8 cellular contexts compared by ENCODE assay signal in the genomic region with DNA sequence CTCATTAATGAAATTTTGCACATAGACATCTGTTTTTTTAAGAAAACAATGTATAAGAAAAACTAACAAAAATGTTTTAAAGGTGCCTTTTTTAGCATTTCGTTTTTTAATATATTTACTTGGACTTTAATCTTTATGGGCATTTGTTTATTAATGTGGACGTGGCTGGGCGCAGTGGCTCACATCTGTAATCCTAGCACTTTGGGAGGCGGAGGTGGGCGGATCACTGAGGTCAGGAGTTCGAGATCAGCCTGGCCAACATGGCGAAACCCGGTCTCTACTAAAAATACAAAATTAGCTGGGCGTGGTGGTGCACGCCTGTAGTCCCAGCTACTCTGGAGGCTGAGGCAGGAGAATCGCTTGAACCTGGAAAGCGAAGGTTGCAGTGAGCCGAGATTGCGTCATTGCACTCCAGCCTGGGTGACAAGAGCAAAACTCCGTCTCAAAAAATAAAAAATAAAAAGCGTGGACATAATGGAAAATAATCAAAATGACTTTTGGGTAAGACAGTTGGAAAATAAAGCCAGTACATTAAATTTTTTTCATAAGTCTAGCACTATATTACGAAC. TPM values are rescaled to one million over a fixed set of nuclear protein-coding genes. Genes with fewer than 3 reads are reported as not detected.
DNase-seq lines count a peak whose midpoint lies in the region; ATAC-seq and TF ChIP-seq lines count a peak whose summit lies in the region.
"Not testable (repeated sequence)": the region's sequence is repeated elsewhere in the genome, so short reads cannot be mapped to it uniquely, and the experiment has no call there.

No MANE protein-coding gene starts in this region.

- POLR2A ChIA-PET in naive thymus-derived CD4-positive, alpha-beta T cell (lab: Charles Lee), result not testable (repeated sequence)

- H3K4me3 ChIP-seq in BE2C (ENCODE audit: low read depth, low read length), result peak overlapping the region; percentile 87
- H3K4me3 ChIP-seq in SJSA1, result peak overlapping the region; percentile 75
- H3K4me3 ChIP-seq in heart right ventricle, result peak overlapping the region in 7 of 10 donors; percentile 69 to 95 (median 79)
- H3K4me3 ChIP-seq in naive thymus-derived CD4-positive, alpha-beta T cell (ENCODE audit: low read length), result peak overlapping the region; percentile 91

- peaks cover 11% of the 10 kb centered on the region for H3K36me3 Mint-ChIP-seq in HFFc6 (ENCODE audit: low read depth)
- peaks cover 25% of the 10 kb centered on the region for H3K36me3 Mint-ChIP-seq in activated T-helper 2 cell treated with anti-CD3 and anti-CD28 coated beads, Interferon-gamma antibody, Interleukin-2, Interleukin-4, amounts not matched to agents 10 μg/mL and 5 μg/mL and 100 μg/mL, durations not matched to agents 14 hours and 24 hours and 36 hours (ENCODE audit: low read depth)
- peaks cover 35% of the 10 kb centered on the region for H3K36me3 Mint-ChIP-seq in dendritic cell treated with granulocyte-macrophage colony-stimulating factor and Interleukin-4, amounts not matched to agents 40 ng/mL and 50 ng/mL, for 4 days (ENCODE audit: low read depth)
- H3K36me3 Mint-ChIP-seq in naive thymus-derived CD4-positive, alpha-beta T cell, result not testable (repeated sequence)
- peaks cover 40% of the 10 kb centered on the region for H3K36me3 Mint-ChIP-seq in stimulated activated effector memory CD8-positive, alpha-beta T cell treated with anti-CD3 and anti-CD28 coated beads, Interleukin-12 subunit alpha, Interleukin-12 subunit beta, amount 100 ng/mL, for 72 hours

- H3K9me3 Mint-ChIP-seq in HFFc6; activated T-helper 2 cell treated with anti-CD3 and anti-CD28 coated beads, Interferon-gamma antibody, Interleukin-2, Interleukin-4, amounts not matched to agents 10 μg/mL and 5 μg/mL and 100 μg/mL, durations not matched to agents 14 hours and 24 hours and 36 hours; dendritic cell treated with granulocyte-macrophage colony-stimulating factor and Interleukin-4, amounts not matched to agents 40 ng/mL and 50 ng/mL, for 4 days; naive thymus-derived CD4-positive, alpha-beta T cell; stimulated activated effector memory CD8-positive, alpha-beta T cell treated with anti-CD3 and anti-CD28 coated beads, Interleukin-12 subunit alpha, Interleukin-12 subunit beta, amount 100 ng/mL, for 72 hours: not testable (repeated sequence)

- ATAC-seq in heart right ventricle; naive thymus-derived CD4-positive, alpha-beta T cell; stimulated activated effector memory CD8-positive, alpha-beta T cell treated with anti-CD3 and anti-CD28 coated beads, Interleukin-12 subunit alpha, Interleukin-12 subunit beta, amount 100 ng/mL, for 72 hours: not testable (repeated sequence)

- H3K4me1 Mint-ChIP-seq in HFFc6 (ENCODE audit: low read depth), result peaks cover 31% of the 10 kb centered on the region
- H3K4me1 Mint-ChIP-seq in activated T-helper 2 cell treated with anti-CD3 and anti-CD28 coated beads, Interferon-gamma antibody, Interleukin-2, Interleukin-4, amounts not matched to agents 10 μg/mL and 5 μg/mL and 100 μg/mL, durations not matched to agents 14 hours and 24 hours and 36 hours (ENCODE audit: low read depth), result peaks cover 21% of the 10 kb centered on the region
- peaks cover 38% of the 10 kb centered on the region for H3K4me1 Mint-ChIP-seq in dendritic cell treated with granulocyte-macrophage colony-stimulating factor and Interleukin-4, amounts not matched to agents 40 ng/mL and 50 ng/mL, for 4 days (ENCODE audit: low read depth)
- peaks cover 34 to 72% (median 45%) of the 10 kb centered on the region in 7 donors for H3K4me1 Mint-ChIP-seq in naive thymus-derived CD4-positive, alpha-beta T cell
- peaks cover 32% of the 10 kb centered on the region for H3K4me1 Mint-ChIP-seq in stimulated activated effector memory CD8-positive, alpha-beta T cell treated with anti-CD3 and anti-CD28 coated beads, Interleukin-12 subunit alpha, Interleukin-12 subunit beta, amount 100 ng/mL, for 72 hours

- H3K27ac Mint-ChIP-seq in HFFc6; stimulated activated effector memory CD8-positive, alpha-beta T cell treated with anti-CD3 and anti-CD28 coated beads, Interleukin-12 subunit alpha, Interleukin-12 subunit beta, amount 100 ng/mL, for 72 hours: not testable (repeated sequence)
- H3K27ac Mint-ChIP-seq in activated T-helper 2 cell treated with anti-CD3 and anti-CD28 coated beads, Interferon-gamma antibody, Interleukin-2, Interleukin-4, amounts not matched to agents 10 μg/mL and 5 μg/mL and 100 μg/mL, durations not matched to agents 14 hours and 24 hours and 36 hours, result peak overlapping the region; percentile 22
- peak overlapping the region; percentile 96 for H3K27ac Mint-ChIP-seq in dendritic cell treated with granulocyte-macrophage colony-stimulating factor and Interleukin-4, amounts not matched to agents 40 ng/mL and 50 ng/mL, for 4 days
- peak overlapping the region in 8 of 9 donors; percentile 20 to 99 (median 76) for H3K27ac Mint-ChIP-seq in naive thymus-derived CD4-positive, alpha-beta T cell

- intact Hi-C loops in activated T-helper 2 cell treated with anti-CD3 and anti-CD28 coated beads, Interferon-gamma antibody, Interleukin-2, Interleukin-4, amounts not matched to agents 10 μg/mL and 5 μg/mL and 100 μg/mL, durations not matched to agents 14 hours and 24 hours and 36 hours (cut with micrococcal nuclease), result loop anchor here (10.0 kb wide), 1 partner anchor 59 kb away; no protein-coding TSS in a partner anchor
- intact Hi-C loops in dendritic cell treated with granulocyte-macrophage colony-stimulating factor and Interleukin-4, amounts not matched to agents 40 ng/mL and 50 ng/mL, for 4 days (cut with micrococcal nuclease), result not testable (repeated sequence)
- intact Hi-C loops in heart right ventricle (cut with DNase I), result loop anchor here in 2 of 10 donors (2.0 to 10.0 kb wide), 2 partner anchors 71 to 339 kb away; a partner anchor contains a TSS
- intact Hi-C loops in naive thymus-derived CD4-positive, alpha-beta T cell (cut with micrococcal nuclease), result loop anchor here (2.0 to 10.0 kb wide), 5 partner anchors 241 to 1547 kb away; a partner anchor contains a TSS

- 91 to 92% methylated on average over 17 of the region's 17 CpGs for WGBS in heart right ventricle, 2 donors

- not testable (repeated sequence) for H3K27me3 ChIP-seq in BE2C; SJSA1 (replicated peaks); heart right ventricle; naive thymus-derived CD4-positive, alpha-beta T cell (ENCODE audit: control insufficient read depth in 2 of 2, insufficient read depth in 2 of 2, low read length in 2 of 2)

- H3K4me1 ChIP-seq in BE2C; SJSA1 (replicated peaks): not testable (repeated sequence)
- H3K4me1 ChIP-seq in heart right ventricle, result peaks cover 3 to 41% (median 30%) of the 10 kb centered on the region in 9 donors
- H3K4me1 ChIP-seq in naive thymus-derived CD4-positive, alpha-beta T cell (ENCODE audit: control insufficient read depth in 2 of 2, insufficient read depth in 2 of 2, low read length in 2 of 2), result peaks cover 10 to 28% of the 10 kb centered on the region in 2 donors

- TF ChIP-seq CTCF in BE2C (IDR thresholded peaks at IDR 0.05; ENCODE audit: low read depth, low read length); HFFc6 (IDR thresholded peaks at IDR 0.05); heart right ventricle (IDR thresholded peaks at IDR 0.05): not testable (repeated sequence)

- H3K27me3 Mint-ChIP-seq in HFFc6 (ENCODE audit: insufficient read depth); activated T-helper 2 cell treated with anti-CD3 and anti-CD28 coated beads, Interferon-gamma antibody, Interleukin-2, Interleukin-4, amounts not matched to agents 10 μg/mL and 5 μg/mL and 100 μg/mL, durations not matched to agents 14 hours and 24 hours and 36 hours (ENCODE audit: low read depth); dendritic cell treated with granulocyte-macrophage colony-stimulating factor and Interleukin-4, amounts not matched to agents 40 ng/mL and 50 ng/mL, for 4 days; naive thymus-derived CD4-positive, alpha-beta T cell: not testable (repeated sequence)

- H3K27ac ChIP-seq in SJSA1, result not testable (repeated sequence)
- peak overlapping the region in 1 of 10 donors; percentile 90 for H3K27ac ChIP-seq in heart right ventricle
- peak overlapping the region; percentile 93 for H3K27ac ChIP-seq in naive thymus-derived CD4-positive, alpha-beta T cell (ENCODE audit: low read depth, low read length)

- not testable (repeated sequence) for H3K36me3 ChIP-seq in BE2C; naive thymus-derived CD4-positive, alpha-beta T cell (ENCODE audit: control insufficient read depth in 2 of 3, insufficient read depth in 3 of 3, low read length in 3 of 3)
- peaks cover 19% of the 10 kb centered on the region for H3K36me3 ChIP-seq in SJSA1
- peaks cover 0 to 19% (median 0%) of the 10 kb centered on the region in 9 donors for H3K36me3 ChIP-seq in heart right ventricle

- not testable (repeated sequence) for H3K9me3 ChIP-seq in BE2C; SJSA1 (replicated peaks); heart right ventricle; naive thymus-derived CD4-positive, alpha-beta T cell (ENCODE audit: control insufficient read depth in 2 of 3, low read length in 3 of 3)

- CTCF ChIA-PET in naive thymus-derived CD4-positive, alpha-beta T cell (lab: Charles Lee), result not testable (repeated sequence)

- not testable (repeated sequence) for DNase-seq in BE2C; HFFc6; SJSA1 (ENCODE audit: low read depth in 1 of 2, low spot score in 2 of 2); activated T-helper 2 cell treated with anti-CD3 and anti-CD28 coated beads, Interferon-gamma antibody, Interleukin-2, Interleukin-4, amounts not matched to agents 10 μg/mL and 5 μg/mL and 100 μg/mL, durations not matched to agents 14 hours and 24 hours and 36 hours (ENCODE audit: low spot score); heart right ventricle; naive thymus-derived CD4-positive, alpha-beta T cell; stimulated activated effector memory CD8-positive, alpha-beta T cell treated with anti-CD3 and anti-CD28 coated beads, Interleukin-12 subunit alpha, Interleukin-12 subunit beta, amount 100 ng/mL, for 72 hours (ENCODE audit: low spot score in 2 of 2)

- H3K4me3 Mint-ChIP-seq in HFFc6, result peak overlapping the region; percentile 98
- peak overlapping the region; percentile 95 for H3K4me3 Mint-ChIP-seq in activated T-helper 2 cell treated with anti-CD3 and anti-CD28 coated beads, Interferon-gamma antibody, Interleukin-2, Interleukin-4, amounts not matched to agents 10 μg/mL and 5 μg/mL and 100 μg/mL, durations not matched to agents 14 hours and 24 hours and 36 hours (ENCODE audit: low read depth)
- peak overlapping the region; percentile 94 for H3K4me3 Mint-ChIP-seq in dendritic cell treated with granulocyte-macrophage colony-stimulating factor and Interleukin-4, amounts not matched to agents 40 ng/mL and 50 ng/mL, for 4 days
- peak overlapping the region; percentile 86 to 100 (median 98) for H3K4me3 Mint-ChIP-seq in naive thymus-derived CD4-positive, alpha-beta T cell
- peak overlapping the region; percentile 87 for H3K4me3 Mint-ChIP-seq in stimulated activated effector memory CD8-positive, alpha-beta T cell treated with anti-CD3 and anti-CD28 coated beads, Interleukin-12 subunit alpha, Interleukin-12 subunit beta, amount 100 ng/mL, for 72 hours

RNA-seq across cellular contexts. Expression of a gene that starts 1.6 kb away (rescaled TPM):
- 25.1 TPM for polyA plus RNA-seq in BE2C (2012; ENCODE audit: insufficient read depth, insufficient read length, low read depth)
- total RNA-seq in HFFc6 (2021; fragmentation: NEBNext Ultra II Directional; extraction: Animal tissue kit (Norgen Biotek cat#: 25700)), result 10 to 100 TPM; 46.0 to 65.2 (median 53.0) TPM
- 57.5 and 63.3 TPM in 2 replicates for total RNA-seq in SJSA1 (2014; rRNA removed; shearing (Covaris generic))
- 57.2 and 57.4 TPM in 2 replicates for total RNA-seq in activated T-helper 2 cell treated with anti-CD3 and anti-CD28 coated beads, Interferon-gamma antibody, Interleukin-2, Interleukin-4, amounts not matched to agents 10 μg/mL and 5 μg/mL and 100 μg/mL, durations not matched to agents 14 hours and 24 hours and 36 hours
- total RNA-seq in heart right ventricle, result 10 to 100 TPM; 40.2 to 53.6 (median 45.7) TPM
- 10 to 100 TPM; 16.3 to 16.4 TPM for polyA plus RNA-seq in heart right ventricle
- total RNA-seq in naive thymus-derived CD4-positive, alpha-beta T cell, result 10 to 100 TPM; 52.8 to 61.8 (median 57.1) TPM
- 10 to 100 TPM; 34.7 to 50.7 TPM for polyA plus RNA-seq in naive thymus-derived CD4-positive, alpha-beta T cell
